Comparison of ENCODE assay signal across 8 cellular contexts in the genomic region with DNA sequence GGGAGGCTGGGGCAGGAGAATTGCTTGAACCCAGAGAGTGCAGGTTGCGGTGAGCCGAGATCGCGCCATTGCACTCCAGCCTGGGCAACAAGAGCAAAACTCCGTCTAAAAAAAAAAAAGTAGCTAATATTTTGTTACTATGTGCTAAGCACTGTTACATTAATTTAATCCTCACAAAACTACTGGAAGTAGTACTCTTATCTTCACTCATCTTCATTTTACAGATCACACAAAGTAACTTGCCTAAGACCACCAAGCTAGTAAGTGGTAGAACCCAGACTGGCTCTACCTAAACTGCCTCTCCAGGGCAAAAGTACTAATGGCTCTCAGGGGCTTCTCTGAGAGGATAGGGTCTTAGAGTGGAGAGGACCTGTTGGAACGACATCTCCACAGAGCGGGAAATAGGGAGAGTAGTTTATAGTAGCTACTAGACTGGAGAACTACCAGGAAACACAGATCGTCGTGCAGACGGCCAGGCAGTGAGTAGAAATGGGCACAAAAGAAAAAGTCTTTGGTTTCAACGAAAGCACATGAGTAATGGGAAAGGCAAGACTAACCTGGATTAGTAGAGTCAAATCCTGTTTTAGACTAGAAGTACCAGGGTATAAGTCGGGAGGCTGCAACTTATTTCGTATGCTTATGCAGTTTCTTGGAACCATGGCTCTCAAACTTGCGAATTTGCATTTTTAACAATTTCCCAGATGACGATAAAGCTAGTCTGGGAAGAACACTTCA. TPM values are rescaled to one million over a fixed set of nuclear protein-coding genes. Genes with fewer than 3 reads are reported as not detected.
DNase-seq lines count a peak whose midpoint lies in the region; ATAC-seq and TF ChIP-seq lines count a peak whose summit lies in the region.

No MANE protein-coding gene starts in this region.

- H3K27ac Mint-ChIP-seq in naive thymus-derived CD4-positive, alpha-beta T cell: peak overlapping the region; percentile 28 to 96 (median 87)

- POLR2A ChIA-PET in naive thymus-derived CD4-positive, alpha-beta T cell (lab: Charles Lee): interaction anchor here (0.6 to 2.7 kb wide), 10 partner anchors 29 to 1247 kb away, joined by 3 to 13 read pairs (median 6); partner anchors contain the start of genes PRPF38B, TAF13 and WDR47

- no peak overlapping the region for H3K9ac ChIP-seq in HUES64 (ENCODE audit: low read depth, low read length)

- WGBS in HUES64: 90% methylated on average over 15 of the region's 15 CpGs

- CTCF ChIA-PET in naive thymus-derived CD4-positive, alpha-beta T cell (lab: Charles Lee): interaction anchor here (0.6 kb wide), 1 partner anchor 57 kb away, joined by 3 read pairs; no protein-coding TSS in a partner anchor

- TF ChIP-seq CTCF in BE2C (IDR thresholded peaks at IDR 0.05; ENCODE audit: low read depth, low read length): no peak
- no peak for TF ChIP-seq CTCF in cardiac fibroblast (IDR thresholded peaks at IDR 0.05; ENCODE audit: low read depth, low read length)

- H3K9me3 ChIP-seq in BE2C: no peaks in the 10 kb centered on the region
- H3K9me3 ChIP-seq in HUES64 (ENCODE audit: insufficient read depth, low read depth, low read length): no peaks in the 10 kb centered on the region
- no peaks in the 10 kb centered on the region for H3K9me3 ChIP-seq in naive thymus-derived CD4-positive, alpha-beta T cell (ENCODE audit: control insufficient read depth in 2 of 3, low read length in 3 of 3)

- peaks cover 5% of the 10 kb centered on the region; the same call in 1 of the 2 replicates for H3K36me3 ChIP-seq in BE2C
- H3K36me3 ChIP-seq in HUES64 (ENCODE audit: insufficient read depth, low read length): no peaks in the 10 kb centered on the region
- H3K36me3 ChIP-seq in naive thymus-derived CD4-positive, alpha-beta T cell (ENCODE audit: control insufficient read depth in 2 of 3, insufficient read depth in 3 of 3, low read length in 3 of 3): no peaks in the 10 kb centered on the region

- ATAC-seq in naive thymus-derived CD4-positive, alpha-beta T cell: no peak
- no peak for ATAC-seq in left lobe of liver

- in situ Hi-C loops in G401 (cut with HindIII; ENCODE audit: low sequenced_read_pairs): no loop called here

- peaks cover 32 to 60% (median 48%) of the 10 kb centered on the region in 7 donors for H3K4me1 Mint-ChIP-seq in naive thymus-derived CD4-positive, alpha-beta T cell

- peak overlapping the region; percentile 80 to 94 (median 89) for H3K4me3 Mint-ChIP-seq in naive thymus-derived CD4-positive, alpha-beta T cell

- H3K27me3 ChIP-seq in BE2C (no peaks in the 10 kb centered on the region), HUES64 (ENCODE audit: insufficient read depth, low read length) (0 out of 2 replicates have a peak, but pooled peaks cover 6% of the 10 kb centered on the region)
- H3K27me3 ChIP-seq in naive thymus-derived CD4-positive, alpha-beta T cell (ENCODE audit: control insufficient read depth in 2 of 2, insufficient read depth in 2 of 2, low read length in 2 of 2): no peaks in the 10 kb centered on the region

- peaks cover 0 to 25% (median 19%) of the 10 kb centered on the region in 5 donors for H3K36me3 Mint-ChIP-seq in naive thymus-derived CD4-positive, alpha-beta T cell

- peaks cover 0 to 2% (median 0%) of the 10 kb centered on the region in 11 donors for H3K9me3 Mint-ChIP-seq in naive thymus-derived CD4-positive, alpha-beta T cell

- H3K27me3 Mint-ChIP-seq in naive thymus-derived CD4-positive, alpha-beta T cell: peaks cover 0 to 20% (median 0%) of the 10 kb centered on the region in 5 donors

- intact Hi-C loops in naive thymus-derived CD4-positive, alpha-beta T cell (cut with micrococcal nuclease): loop anchor here (2.0 to 10.0 kb wide), 14 partner anchors 85 to 1377 kb away; partner anchors contain the start of genes PSMA5 (in 2 of the 2), STRIP1 (in 2 of the 2), STXBP3 (in 2 of the 2) and AMIGO1 (in 1 of the 2)

- DNase-seq in BE2C: no peak
- peak in 1 of 2 donors; percentile 2 for DNase-seq in cardiac fibroblast (ENCODE audit: low read depth in 2 of 2)
- DNase-seq in naive thymus-derived CD4-positive, alpha-beta T cell: no peak
- DNase-seq in NCI-H2107 treated with DMSO at 0.1 percent for 48 hours (lab: John Stamatoyannopoulos, UW; ENCODE audit: unreplicated experiment): no peak
- no peak for DNase-seq in GM03348 (ENCODE audit: low spot score)
- DNase-seq in G401 (ENCODE audit: low spot score): no peak
- no peak for DNase-seq in left lobe of liver (ENCODE audit: low spot score)

- H3K4me3 ChIP-seq in BE2C (ENCODE audit: low read depth, low read length) (peak overlapping the region; percentile 81), HUES64 (ENCODE audit: low read length) (peak overlapping the region; percentile 90), cardiac fibroblast (replicated peaks in 1 of 2; ENCODE audit: low read depth in 2 of 2, low read length in 2 of 2) (peak overlapping the region; percentile 69 to 74)
- H3K4me3 ChIP-seq in naive thymus-derived CD4-positive, alpha-beta T cell (ENCODE audit: low read length): peak overlapping the region; percentile 76

- H3K27ac ChIP-seq in HUES64 (ENCODE audit: low read depth, low read length): no peak overlapping the region
- H3K27ac ChIP-seq in naive thymus-derived CD4-positive, alpha-beta T cell (ENCODE audit: low read depth, low read length): no peak overlapping the region

- H3K4me1 ChIP-seq in BE2C (peaks cover 4% of the 10 kb centered on the region), HUES64 (ENCODE audit: insufficient read depth, low read length) (peaks cover 5% of the 10 kb centered on the region; the same call in 1 of the 2 replicates)
- H3K4me1 ChIP-seq in naive thymus-derived CD4-positive, alpha-beta T cell (ENCODE audit: control insufficient read depth in 2 of 2, insufficient read depth in 2 of 2, low read length in 2 of 2): peaks cover 24 to 28% of the 10 kb centered on the region in 2 donors

RNA-seq across cellular contexts. Expression of gene CLCC1, which starts 1.4 kb away (rescaled TPM):
- polyA plus RNA-seq in BE2C (2012; ENCODE audit: insufficient read depth, insufficient read length, low read depth): 26.4 TPM
- polyA plus RNA-seq in HUES64 (2013, experiment 1 of 2): 12.1 TPM
- polyA plus RNA-seq in HUES64 (2013, experiment 2 of 2): 12.9 TPM
- total RNA-seq in naive thymus-derived CD4-positive, alpha-beta T cell: 10 to 100 TPM; 15.4 to 34.6 (median 25.2) TPM
- polyA plus RNA-seq in naive thymus-derived CD4-positive, alpha-beta T cell: 10 to 100 TPM; 13.9 to 16.3 TPM
- total RNA-seq in G401 (2014; rRNA removed; shearing (Covaris generic)): 16.6 and 34.7 TPM in 2 replicates
- 17.7 TPM for total RNA-seq in left lobe of liver
